In the genomic region with DNA sequence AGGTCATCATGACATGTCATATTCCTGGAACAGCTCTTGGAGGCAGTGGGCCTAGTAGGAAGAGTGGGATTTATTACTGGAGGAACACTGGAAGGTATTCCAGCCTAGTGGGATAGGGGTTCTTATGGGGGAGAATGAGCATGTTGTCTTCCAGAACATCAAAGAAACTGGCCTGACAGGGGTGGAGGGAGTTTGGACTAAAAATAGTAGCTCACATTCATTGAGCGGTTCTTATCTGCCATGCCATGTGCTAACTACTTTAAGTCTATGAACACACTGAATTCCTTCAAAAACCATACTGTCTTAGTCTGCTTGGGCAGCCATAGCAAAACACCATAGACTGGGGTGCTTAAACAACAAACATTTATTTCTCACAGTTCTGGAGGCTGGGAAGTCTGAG, we compare ENCODE assay signal across 10 cellular contexts.
"Had no signal": no experiment of that assay in that cellular context is flagged by ENCODE, and none has a peak within 500 bp of the region (broad histone marks: within the 10 kb centered on the region; RNA-seq: fewer than 3 reads in every experiment).

No MANE protein-coding gene starts in this region.

- H3K9ac ChIP-seq: GM23248 had no signal

- H3K9me3 Mint-ChIP-seq: GM23338, H9 had no signal

- DNase-seq: GM23248, GOT3, H7, H9, HCEC 1CT had no signal

- H3K27ac Mint-ChIP-seq: GM23338, H9 had no signal

- H3K4me3 ChIP-seq: GM23248, GM23338, HAP-1 had no signal

- FAIRE-seq: H1, H54 had no signal

- H3K4me2 ChIP-seq: GM23338 had no signal

- H3K36me3 ChIP-seq: HAP-1 had no signal

- H3K27ac ChIP-seq: GM23248 had no signal

- ATAC-seq: GM23338, HCT116 had no signal

- H2AFZ ChIP-seq: GM23248, GM23338 had no signal

- H3K4me3 Mint-ChIP-seq: GM23338, H9 had no signal

- H3K9me3 ChIP-seq: HAP-1 had no signal
